In genomic region chr13:96984061-96984508, GRCh38 we compare ENCODE assay signal across 8 cellular contexts. TPM values are rescaled to one million over a fixed set of nuclear protein-coding genes. Genes with fewer than 3 reads are reported as not detected.
DNase-seq lines count a peak whose midpoint lies in the region; TF ChIP-seq lines count a peak whose summit lies in the region.

No MANE protein-coding gene starts in this region.

- TF ChIP-seq CTCF in HEK293 (tag by site-specific recombination; IDR thresholded peaks at IDR 0.05): no peak
- TF ChIP-seq CTCF in cardiac fibroblast (IDR thresholded peaks at IDR 0.05; ENCODE audit: low read depth, low read length): peak; percentile 24

- H3K4me3 Mint-ChIP-seq in activated CD4-positive, alpha-beta T cell treated with anti-CD3 and anti-CD28 coated beads, Interleukin-2, amount 10 ng/mL, durations not matched to agents 24 days and 14 days: no peak overlapping the region

- H3K27ac ChIP-seq in HEK293 (ENCODE audit: extremely low read depth, low read depth, low read length): no peak overlapping the region

- H3K27ac Mint-ChIP-seq in activated CD4-positive, alpha-beta T cell treated with anti-CD3 and anti-CD28 coated beads, Interleukin-2, amount 10 ng/mL, durations not matched to agents 24 days and 14 days: no peak overlapping the region

- H3K27me3 Mint-ChIP-seq in activated CD4-positive, alpha-beta T cell treated with anti-CD3 and anti-CD28 coated beads, Interleukin-2, amount 10 ng/mL, durations not matched to agents 24 days and 14 days: peaks cover 6% of the 10 kb centered on the region

- POLR2A ChIA-PET in HEK293 (lab: Yijun Ruan, JAX): no interaction called here

- peak; percentile 61 for DNase-seq in activated CD4-positive, alpha-beta T cell treated with anti-CD3 and anti-CD28 coated beads, Interleukin-2, amount 10 ng/mL, durations not matched to agents 24 days and 14 days
- DNase-seq in activated CD4-positive, alpha-beta T cell treated with anti-CD3 and anti-CD28 coated beads, Interleukin-2, amount 50 U/mL, for 1 hour: no peak
- DNase-seq in NCI-H1694 treated with DMSO at 0.1 percent for 48 hours (lab: John Stamatoyannopoulos, UW) (peak; percentile 43), cardiac fibroblast (ENCODE audit: low read depth in 2 of 2) (peak in 1 of 2 donors; percentile 45), medulla oblongata (ENCODE audit: extremely low spot score) (peak; percentile 63), EL (no peak), foreskin melanocyte (no peak)

- H3K4me1 Mint-ChIP-seq in activated CD4-positive, alpha-beta T cell treated with anti-CD3 and anti-CD28 coated beads, Interleukin-2, amount 10 ng/mL, durations not matched to agents 24 days and 14 days: peaks cover 8% of the 10 kb centered on the region

- no peaks in the 10 kb centered on the region for H3K9me3 ChIP-seq in HEK293 (ENCODE audit: control insufficient read depth, insufficient read depth, low read depth, low read length)

- intact Hi-C loops in activated CD4-positive, alpha-beta T cell treated with anti-CD3 and anti-CD28 coated beads, Interleukin-2, amount 10 ng/mL, durations not matched to agents 24 days and 14 days (cut with micrococcal nuclease): no loop called here

- H3K4me1 ChIP-seq in HEK293 (ENCODE audit: control insufficient read depth, insufficient read depth, low read length): no peaks in the 10 kb centered on the region

- H3K36me3 Mint-ChIP-seq in activated CD4-positive, alpha-beta T cell treated with anti-CD3 and anti-CD28 coated beads, Interleukin-2, amount 10 ng/mL, durations not matched to agents 24 days and 14 days (ENCODE audit: low read depth): no peaks in the 10 kb centered on the region

- H3K9me3 Mint-ChIP-seq in activated CD4-positive, alpha-beta T cell treated with anti-CD3 and anti-CD28 coated beads, Interleukin-2, amount 10 ng/mL, durations not matched to agents 24 days and 14 days: peaks cover 7% of the 10 kb centered on the region

- H3K4me3 ChIP-seq in HEK293 (ENCODE audit: low read depth, low read length) (no peak overlapping the region), cardiac fibroblast (replicated peaks in 1 of 2; ENCODE audit: low read depth in 2 of 2, low read length in 2 of 2) (no peak overlapping the region)

- CTCF ChIA-PET in HEK293 (lab: Yijun Ruan, JAX): interaction anchor here (0.6 to 2.0 kb wide), 7 partner anchors 21 to 822 kb away, joined by 3 to 6 read pairs (median 4); no protein-coding TSS in a partner anchor

- H3K36me3 ChIP-seq in HEK293 (ENCODE audit: control insufficient read depth in 2 of 2, insufficient read depth in 1 of 2, low read length in 2 of 2): peaks cover 0 to 7% of the 10 kb centered on the region in 2 experiments; a peak in 1 of 3 replicates

TF ChIP-seq in HEK293, 187 proteins besides CTCF, POLR2A, EP300 and RAD21:
- TF ChIP-seq ZNF510 (tag by site-specific recombination; IDR thresholded peaks at IDR 0.05; ENCODE audit: insufficient replicate concordance) (no peak), ZBTB17 (tag by site-specific recombination; IDR thresholded peaks at IDR 0.05) (peak; percentile 82)

RNA-seq across cellular contexts. Expression of gene OXGR1, which starts 10.2 kb away (rescaled TPM):
- total RNA-seq in activated CD4-positive, alpha-beta T cell treated with anti-CD3 and anti-CD28 coated beads, Interleukin-2, amount 10 ng/mL, durations not matched to agents 24 days and 14 days: not detected in 2 replicates

Comparison
In these comparisons a context has a peak if more than half of its experiments do, and no peak if none do; other contexts are left out.
1. DNase-seq: peak in activated CD4-positive, alpha-beta T cell treated with anti-CD3 and anti-CD28 coated beads, Interleukin-2, amount 10 ng/mL, durations not matched to agents 24 days and 14 days (single experiment), NCI-H1694 treated with DMSO at 0.1 percent for 48 hours (single experiment) and medulla oblongata (single experiment); none in activated CD4-positive, alpha-beta T cell treated with anti-CD3 and anti-CD28 coated beads, Interleukin-2, amount 50 U/mL, for 1 hour (single experiment), EL (single experiment) and foreskin melanocyte (single experiment).